ENCODE assay signal across 32 cellular contexts in the genomic region with DNA sequence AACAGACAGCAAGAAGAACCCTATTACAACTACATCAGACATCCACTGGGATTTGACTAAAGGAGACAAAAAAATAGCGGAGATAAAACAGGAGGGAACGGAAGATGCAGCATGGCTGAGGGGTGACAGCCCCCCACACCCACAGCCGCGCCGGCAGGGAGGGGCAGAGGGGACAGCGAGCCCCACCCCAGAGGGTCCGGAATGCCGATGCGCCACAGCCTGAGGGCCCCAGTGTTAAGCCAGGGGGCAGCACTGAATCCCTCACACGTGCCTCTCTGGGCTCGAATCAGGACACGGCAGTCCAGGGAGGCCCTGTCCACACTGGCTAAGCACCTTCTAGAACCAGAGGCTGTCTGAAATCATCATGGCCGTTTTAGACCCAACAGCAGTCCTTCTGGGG. TPM values are rescaled to one million over a fixed set of nuclear protein-coding genes. Genes with fewer than 3 reads are reported as not detected.
DNase-seq lines count a peak whose midpoint lies in the region; ATAC-seq and TF ChIP-seq lines count a peak whose summit lies in the region.
"Had no signal": no experiment of that assay in that cellular context is flagged by ENCODE, and none has a peak within 500 bp of the region (broad histone marks: within the 10 kb centered on the region; RNA-seq: fewer than 3 reads in every experiment).

No MANE protein-coding gene starts in this region.

- TF ChIP-seq CTCF in DND-41 (IDR thresholded peaks at IDR 0.05; ENCODE audit: borderline replicate concordance, extremely low read depth, low read length, poor library complexity, severe bottlenecking) (peak; percentile 7), HEK293 (tag by site-specific recombination; IDR thresholded peaks at IDR 0.05) (no peak), endothelial cell (IDR thresholded peaks at IDR 0.05; ENCODE audit: unreplicated experiment) (no peak), neural progenitor cell (IDR thresholded peaks at IDR 0.05) (peak; percentile 19)

- H4K20me1 ChIP-seq in DND-41 (ENCODE audit: insufficient read depth, low read length) (no peaks in the 10 kb centered on the region), neural progenitor cell (ENCODE audit: low read depth) (peaks cover 6% of the 10 kb centered on the region)

- H3K9me3 Mint-ChIP-seq in endothelial cell (ENCODE audit: unreplicated experiment) = no peaks in the 10 kb centered on the region
- H3K9me3 Mint-ChIP-seq in neural progenitor cell = no peaks in the 10 kb centered on the region
- H3K9me3 Mint-ChIP-seq: activated CD4-positive, alpha-beta T cell treated with anti-CD3 and anti-CD28 coated beads, Interleukin-2, amount 10 ng/mL, durations not matched to agents 24 days and 14 days; activated naive CD8-positive, alpha-beta T cell treated with anti-CD3 and anti-CD28 coated beads for 36 hours; effector memory CD8-positive, alpha-beta T cell; natural killer cell treated with Interleukin-12 subunit alpha and Interleukin-12 subunit beta and Interleukin-15 and Interleukin-18, amount 100 ng/mL, for 72 hours had no signal

- H3K27ac Mint-ChIP-seq in endothelial cell (ENCODE audit: unreplicated experiment) (peak overlapping the region; percentile 39), neural progenitor cell (no peak overlapping the region)
- H3K27ac Mint-ChIP-seq: activated CD4-positive, alpha-beta T cell treated with anti-CD3 and anti-CD28 coated beads, Interleukin-2, amount 10 ng/mL, durations not matched to agents 24 days and 14 days; activated naive CD8-positive, alpha-beta T cell treated with anti-CD3 and anti-CD28 coated beads for 36 hours; natural killer cell treated with Interleukin-12 subunit alpha and Interleukin-12 subunit beta and Interleukin-15 and Interleukin-18, amount 100 ng/mL, for 72 hours had no signal

- H3K79me2 ChIP-seq in DND-41 (ENCODE audit: insufficient read depth, low read length) = no peaks in the 10 kb centered on the region
- no peaks in the 10 kb centered on the region for H3K79me2 ChIP-seq in neural progenitor cell (ENCODE audit: low read depth)

- H3K4me1 ChIP-seq in DND-41 (ENCODE audit: insufficient read depth, low read length) (no peaks in the 10 kb centered on the region), HEK293 (ENCODE audit: control insufficient read depth, insufficient read depth, low read length) (no peaks in the 10 kb centered on the region), neural progenitor cell (no peaks in the 10 kb centered on the region)
- H3K4me1 ChIP-seq: pancreas, testis had no signal

- H3K4me3 ChIP-seq in DND-41 (ENCODE audit: low read depth in 1 of 2, low read length in 2 of 2) = no peak overlapping the region
- H3K4me3 ChIP-seq in HEK293 (ENCODE audit: low read depth, low read length) = no peak overlapping the region
- no peak overlapping the region for H3K4me3 ChIP-seq in neural progenitor cell
- H3K4me3 ChIP-seq: lung, pancreas, Peyer's patch, testis had no signal

- no peaks in the 10 kb centered on the region for H3K27me3 ChIP-seq in DND-41 (ENCODE audit: insufficient read depth, low read length, poor library complexity)
- H3K27me3 ChIP-seq in neural progenitor cell = no peaks in the 10 kb centered on the region
- H3K27me3 ChIP-seq: pancreas, Peyer's patch, testis had no signal

- CTCF ChIA-PET in HEK293 (lab: Yijun Ruan, JAX) = no interaction called here

- H3K4me3 Mint-ChIP-seq in endothelial cell (ENCODE audit: unreplicated experiment) (peak overlapping the region; percentile 39), neural progenitor cell (no peak overlapping the region)
- H3K4me3 Mint-ChIP-seq: activated CD4-positive, alpha-beta T cell treated with anti-CD3 and anti-CD28 coated beads, Interleukin-2, amount 10 ng/mL, durations not matched to agents 24 days and 14 days; activated naive CD8-positive, alpha-beta T cell treated with anti-CD3 and anti-CD28 coated beads for 36 hours; CD14-positive monocyte; effector memory CD8-positive, alpha-beta T cell; natural killer cell treated with Interleukin-12 subunit alpha and Interleukin-12 subunit beta and Interleukin-15 and Interleukin-18, amount 100 ng/mL, for 72 hours had no signal

- no peak overlapping the region for H3K4me2 ChIP-seq in DND-41 (ENCODE audit: insufficient read depth, low read length)
- no peak overlapping the region for H3K4me2 ChIP-seq in neural progenitor cell

- H3K27me3 Mint-ChIP-seq in endothelial cell (ENCODE audit: unreplicated experiment) (peaks cover 6% of the 10 kb centered on the region), neural progenitor cell (ENCODE audit: insufficient read depth, low read depth) (peaks cover 3% of the 10 kb centered on the region)
- H3K27me3 Mint-ChIP-seq: activated CD4-positive, alpha-beta T cell treated with anti-CD3 and anti-CD28 coated beads, Interleukin-2, amount 10 ng/mL, durations not matched to agents 24 days and 14 days; activated naive CD8-positive, alpha-beta T cell treated with anti-CD3 and anti-CD28 coated beads for 36 hours; effector memory CD8-positive, alpha-beta T cell; natural killer cell treated with Interleukin-12 subunit alpha and Interleukin-12 subunit beta and Interleukin-15 and Interleukin-18, amount 100 ng/mL, for 72 hours had no signal

- no peak overlapping the region for H2AFZ ChIP-seq in DND-41 (ENCODE audit: low read depth, low read length)
- H2AFZ ChIP-seq in neural progenitor cell (replicated peaks) = no peak overlapping the region

- no peak overlapping the region for H3K27ac ChIP-seq in DND-41 (ENCODE audit: low read length)
- no peak overlapping the region for H3K27ac ChIP-seq in HEK293 (ENCODE audit: extremely low read depth, low read depth, low read length)
- H3K27ac ChIP-seq in neural progenitor cell = no peak overlapping the region
- H3K27ac ChIP-seq: pancreas, Peyer's patch, testis, VCaP had no signal

- POLR2A ChIA-PET in HEK293 (lab: Yijun Ruan, JAX) = no interaction called here

- DNase-seq in DND-41 = no peak
- DNase-seq in endothelial cell (ENCODE audit: low spot score) = no peak
- peak; percentile 17 for DNase-seq in neural progenitor cell (ENCODE audit: low spot score)
- no peak for DNase-seq in LoVo (ENCODE audit: low spot score)
- no peak for DNase-seq in occipital lobe (lab: John Stamatoyannopoulos, UW)
- DNase-seq: activated CD4-positive, alpha-beta T cell treated with anti-CD3 and anti-CD28 coated beads, Interleukin-2, amount 10 ng/mL, durations not matched to agents 24 days and 14 days; activated CD8-positive, alpha-beta memory T cell treated with anti-CD3 and anti-CD28 coated beads for 24 hours; activated gamma-delta T cell; activated naive CD8-positive, alpha-beta T cell treated with anti-CD3 and anti-CD28 coated beads for 36 hours; activated T-cell treated with anti-CD3 and anti-CD28 coated beads for 4 hours; Calu3; caudate nucleus; effector memory CD8-positive, alpha-beta T cell; IMR-90; NCI-H146; NCI-H2107; NCI-H774; pancreas; Peyer's patch; retina; SHP77 treated with DMSO at 0.1 percent for 48 hours; stimulated activated CD4-positive, alpha-beta T cell treated with anti-CD3 and anti-CD28 coated beads, Interleukin-1b, Interleukin-23, amount 100 ng/mL, for 48 hours; stimulated activated naive CD4-positive, alpha-beta T cell treated with Interleukin-2 at 50 U/mL for 16 hours; T-helper 9 cell; testis had no signal

- H3K9ac ChIP-seq in DND-41 (ENCODE audit: low read depth, low read length) = no peak overlapping the region
- H3K9ac ChIP-seq in neural progenitor cell = no peak overlapping the region

- H3K9me3 ChIP-seq in DND-41 (ENCODE audit: insufficient read depth, low read length, severe bottlenecking) (no peaks in the 10 kb centered on the region), HEK293 (ENCODE audit: control insufficient read depth, insufficient read depth, low read depth, low read length) (no peaks in the 10 kb centered on the region), neural progenitor cell (ENCODE audit: low read depth) (no peaks in the 10 kb centered on the region)
- H3K9me3 ChIP-seq: pancreas, Peyer's patch, testis had no signal

- H3K36me3 ChIP-seq in DND-41 (ENCODE audit: insufficient read depth, low read length) = no peaks in the 10 kb centered on the region
- H3K36me3 ChIP-seq in HEK293 (ENCODE audit: control insufficient read depth in 2 of 2, insufficient read depth in 1 of 2, low read length in 2 of 2) = peaks cover 5 to 85% of the 10 kb centered on the region in 2 experiments; a peak in 2 of 3 replicates
- H3K36me3 ChIP-seq in neural progenitor cell = no peaks in the 10 kb centered on the region

- peaks cover 38% of the 10 kb centered on the region for H3K36me3 Mint-ChIP-seq in endothelial cell (ENCODE audit: low read depth, unreplicated experiment)
- peaks cover 22% of the 10 kb centered on the region for H3K36me3 Mint-ChIP-seq in neural progenitor cell
- H3K36me3 Mint-ChIP-seq: natural killer cell treated with Interleukin-12 subunit alpha and Interleukin-12 subunit beta and Interleukin-15 and Interleukin-18, amount 100 ng/mL, for 72 hours had no signal

- peaks cover 5% of the 10 kb centered on the region for H3F3A ChIP-seq in neural progenitor cell (ENCODE audit: low read depth)

- ATAC-seq in DND-41 (ENCODE audit: insufficient read depth, low read depth) = no peak
- no peak for ATAC-seq in HG03571 (IDR thresholded peaks at IDR 0.05; ENCODE audit: unreplicated experiment)
- no peak for ATAC-seq in HG02981 (IDR thresholded peaks at IDR 0.05; ENCODE audit: unreplicated experiment)
- ATAC-seq: effector memory CD8-positive, alpha-beta T cell; natural killer cell treated with Interleukin-12 subunit alpha and Interleukin-12 subunit beta and Interleukin-15 and Interleukin-18, amount 100 ng/mL, for 72 hours had no signal

- H3K4me1 Mint-ChIP-seq in endothelial cell (ENCODE audit: unreplicated experiment) (no peaks in the 10 kb centered on the region), neural progenitor cell (no peaks in the 10 kb centered on the region)
- H3K4me1 Mint-ChIP-seq: activated CD4-positive, alpha-beta T cell treated with anti-CD3 and anti-CD28 coated beads, Interleukin-2, amount 10 ng/mL, durations not matched to agents 24 days and 14 days; activated naive CD8-positive, alpha-beta T cell treated with anti-CD3 and anti-CD28 coated beads for 36 hours had no signal

TF ChIP-seq in HEK293, 187 proteins besides CTCF, POLR2A, EP300 and RAD21:
- TF ChIP-seq ZNF596 (tag by site-specific recombination; IDR thresholded peaks at IDR 0.05) (no peak), ZNF600 (tag by site-specific recombination; IDR thresholded peaks at IDR 0.05) (0 out of 2 replicates have a peak, but pooled peaks have one; percentile 17)

RNA-seq across cellular contexts. Expression of a gene that starts 18.8 kb away (rescaled TPM):
- total RNA-seq in endothelial cell (ENCODE audit: unreplicated experiment) (71.6 TPM), neural progenitor cell (ENCODE audit: low replicate concordance) (32.5 and 39.1 TPM in 2 replicates), occipital lobe (18.2 TPM)

RNA-seq across cellular contexts. Expression of a gene that starts 27.4 kb away (rescaled TPM):
- total RNA-seq in endothelial cell (ENCODE audit: unreplicated experiment) = 13.5 TPM
- 5.8 and 19.8 TPM in 2 replicates for total RNA-seq in neural progenitor cell (ENCODE audit: low replicate concordance)
- 25.6 TPM for total RNA-seq in occipital lobe

Comparison
In these comparisons a context has a peak if more than half of its experiments do, and no peak if none do; other contexts are left out.
1. CTCF ChIP-seq: peak in DND-41 (single experiment) and neural progenitor cell (single experiment); none in HEK293 (single experiment) and endothelial cell (single experiment).